Comparison of ENCODE assay signal across 8 cellular contexts in the genomic region with DNA sequence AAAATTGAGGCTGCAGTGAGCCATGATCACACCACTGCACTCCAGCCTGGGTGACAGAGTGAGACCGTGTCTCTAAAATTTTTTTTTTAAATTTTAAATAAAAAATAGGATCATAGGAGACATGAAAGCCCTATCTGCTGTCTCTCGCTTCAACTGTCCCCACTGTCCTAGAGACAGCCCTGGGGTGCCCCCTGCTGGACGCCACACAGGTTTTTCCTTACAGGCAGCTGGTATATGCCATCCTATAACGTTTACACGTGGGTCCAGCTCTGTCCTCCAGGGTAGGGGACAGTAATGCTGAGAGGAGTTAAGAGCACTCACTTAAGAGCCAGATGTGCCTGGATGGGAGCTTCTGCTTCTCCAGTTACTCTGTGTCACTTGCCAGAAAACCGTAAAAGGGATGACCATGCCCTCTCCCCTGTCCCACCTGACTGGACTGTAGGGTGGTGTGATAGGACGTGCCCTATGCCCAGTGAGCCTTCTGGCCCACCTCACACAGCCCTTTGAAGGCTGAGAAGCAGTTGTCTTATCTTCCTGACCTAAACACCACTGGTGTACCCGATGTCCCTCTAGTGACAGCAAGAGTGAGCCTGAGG. TPM values are rescaled to one million over a fixed set of nuclear protein-coding genes. Genes with fewer than 3 reads are reported as not detected.
DNase-seq lines count a peak whose midpoint lies in the region; ATAC-seq and TF ChIP-seq lines count a peak whose summit lies in the region.

No MANE protein-coding gene starts in this region.

- no peaks in the 10 kb centered on the region for H3K36me3 Mint-ChIP-seq in activated naive CD8-positive, alpha-beta T cell treated with anti-CD3 and anti-CD28 coated beads for 36 hours

- ATAC-seq in GM18858 (IDR thresholded peaks at IDR 0.05; ENCODE audit: unreplicated experiment): no peak
- no peak for ATAC-seq in GM19351 (IDR thresholded peaks at IDR 0.05; ENCODE audit: unreplicated experiment)

- H3K79me2 ChIP-seq in SU-DHL-6 (ENCODE audit: insufficient read depth, low read length): no peaks in the 10 kb centered on the region

- DNase-seq in ELF-1 (ENCODE audit: low read depth, low spot score): peak; percentile 68
- DNase-seq in NCI-H1092 treated with DMSO at 0.1 percent for 48 hours (lab: John Stamatoyannopoulos, UW): peak; percentile 86
- peak; percentile 77 for DNase-seq in activated naive CD8-positive, alpha-beta T cell treated with anti-CD3 and anti-CD28 coated beads for 36 hours
- peak; percentile 90 for DNase-seq in cardiac septum (ENCODE audit: low spot score)
- peak; percentile 64 for DNase-seq in retina

- no peak overlapping the region for H3K4me2 ChIP-seq in SU-DHL-6 (ENCODE audit: low read depth, low read length, poor library complexity, severe bottlenecking)

- H3F3A ChIP-seq in SU-DHL-6 (ENCODE audit: insufficient read depth): no peaks in the 10 kb centered on the region

- no peak overlapping the region for H2AFZ ChIP-seq in SU-DHL-6 (ENCODE audit: low read depth, low read length, severe bottlenecking)

- H3K4me3 ChIP-seq in SU-DHL-6 (ENCODE audit: insufficient read depth, low read length, poor library complexity, severe bottlenecking): no peak overlapping the region

- intact Hi-C loops in cardiac septum (cut with DNase I): loop anchor here (1.0 kb wide), 1 partner anchor 608 kb away; no protein-coding TSS in a partner anchor

- H3K27me3 ChIP-seq in SU-DHL-6 (ENCODE audit: low read length): no peaks in the 10 kb centered on the region

- H3K9me3 Mint-ChIP-seq in activated naive CD8-positive, alpha-beta T cell treated with anti-CD3 and anti-CD28 coated beads for 36 hours: no peaks in the 10 kb centered on the region

- H3K9me3 ChIP-seq in SU-DHL-6 (ENCODE audit: insufficient read depth, low read length): no peaks in the 10 kb centered on the region

- peaks cover 6% of the 10 kb centered on the region for H3K4me1 Mint-ChIP-seq in activated naive CD8-positive, alpha-beta T cell treated with anti-CD3 and anti-CD28 coated beads for 36 hours

- H3K9ac ChIP-seq in SU-DHL-6 (ENCODE audit: low read length): no peak overlapping the region

- no peak overlapping the region for H3K27ac Mint-ChIP-seq in activated naive CD8-positive, alpha-beta T cell treated with anti-CD3 and anti-CD28 coated beads for 36 hours

- no peaks in the 10 kb centered on the region for H3K27me3 Mint-ChIP-seq in activated naive CD8-positive, alpha-beta T cell treated with anti-CD3 and anti-CD28 coated beads for 36 hours

- no peaks in the 10 kb centered on the region for H4K20me1 ChIP-seq in SU-DHL-6 (ENCODE audit: low read depth, low read length)

- no peaks in the 10 kb centered on the region for H3K9me2 ChIP-seq in SU-DHL-6 (replicated peaks; ENCODE audit: insufficient read depth, low read length)

- no peaks in the 10 kb centered on the region for H3K36me3 ChIP-seq in SU-DHL-6 (ENCODE audit: low read length)

- TF ChIP-seq CTCF in SU-DHL-6 (IDR thresholded peaks at IDR 0.05; ENCODE audit: insufficient read depth, low read length, poor library complexity, severe bottlenecking): peak; percentile 63

- H3K27ac ChIP-seq in SU-DHL-6 (ENCODE audit: low read depth, low read length): no peak overlapping the region

- H3K4me3 Mint-ChIP-seq in activated naive CD8-positive, alpha-beta T cell treated with anti-CD3 and anti-CD28 coated beads for 36 hours: no peak overlapping the region

RNA-seq across cellular contexts. Expression of gene FBXO2, which starts 8.5 kb away (rescaled TPM):
- 1 to 10 TPM; 1.5 to 1.7 TPM for total RNA-seq in activated naive CD8-positive, alpha-beta T cell treated with anti-CD3 and anti-CD28 coated beads for 36 hours
- total RNA-seq in cardiac septum: 2.9 TPM

RNA-seq across cellular contexts. Expression of gene FBXO44, which starts 8.9 kb away (rescaled TPM):
- 10 to 100 TPM; 14.4 to 15.9 TPM for total RNA-seq in activated naive CD8-positive, alpha-beta T cell treated with anti-CD3 and anti-CD28 coated beads for 36 hours
- total RNA-seq in cardiac septum: 19.8 TPM

RNA-seq across cellular contexts. Expression of gene FBXO6, which starts 18.2 kb away (rescaled TPM):
- total RNA-seq in activated naive CD8-positive, alpha-beta T cell treated with anti-CD3 and anti-CD28 coated beads for 36 hours: 10 to 100 TPM; 15.5 to 16.8 TPM
- total RNA-seq in cardiac septum: 7.1 TPM

RNA-seq across cellular contexts. Expression of gene MAD2L2, which starts 35.2 kb away (rescaled TPM):
- 10 to 100 TPM; 71.9 to 72.1 TPM for total RNA-seq in activated naive CD8-positive, alpha-beta T cell treated with anti-CD3 and anti-CD28 coated beads for 36 hours
- 25.0 TPM for total RNA-seq in cardiac septum

RNA-seq across cellular contexts. Expression of gene DRAXIN, which starts 45.7 kb away (rescaled TPM):
- total RNA-seq in activated naive CD8-positive, alpha-beta T cell treated with anti-CD3 and anti-CD28 coated beads for 36 hours: under 1 TPM; 0.08 to 0.16 TPM
- 0.05 TPM for total RNA-seq in cardiac septum
